23 cellular contexts compared by ENCODE assay signal in the genomic region with DNA sequence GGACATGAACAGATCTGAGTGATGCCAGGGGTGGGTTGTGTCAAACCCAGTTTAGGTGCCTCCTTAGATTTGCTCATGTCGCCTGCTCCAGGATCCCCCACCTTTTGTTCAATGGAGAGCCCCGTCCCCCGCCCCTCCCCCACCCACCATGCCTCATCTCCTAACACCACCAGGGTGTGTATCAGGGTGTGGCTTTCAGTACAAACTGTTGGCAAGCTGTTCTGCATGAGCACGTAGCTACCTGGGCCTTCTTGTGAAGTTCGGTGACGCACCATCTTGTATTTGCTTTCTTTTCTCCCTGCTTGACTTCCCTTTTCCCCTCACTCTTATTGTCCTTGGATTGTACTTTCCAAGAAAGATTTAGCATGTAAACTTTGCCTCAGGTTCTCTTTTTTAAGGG.
DNase-seq lines count a peak whose midpoint lies in the region; ATAC-seq, FAIRE-seq and TF ChIP-seq lines count a peak whose summit lies in the region.
"Had no signal": no experiment of that assay in that cellular context is flagged by ENCODE, and none has a peak within 500 bp of the region (broad histone marks: within the 10 kb centered on the region; RNA-seq: fewer than 3 reads in every experiment).

No MANE protein-coding gene starts in this region.

- CTCF ChIA-PET in IMR-90 (lab: Yijun Ruan, JAX) (interaction anchor here (1.2 to 1.3 kb wide), 2 partner anchors 162 to 164 kb away, joined by 5 to 7 read pairs; no protein-coding TSS in a partner anchor), mammary epithelial cell (lab: Charles Lee; ENCODE audit: low non-redundant PET) (no interaction called here)

- H3K4me1 ChIP-seq in IMR-90 (ENCODE audit: control insufficient read depth, insufficient read depth, low read length): no peaks in the 10 kb centered on the region
- peaks cover 4% of the 10 kb centered on the region for H3K4me1 ChIP-seq in mammary epithelial cell (ENCODE audit: insufficient read depth, low read length)
- no peaks in the 10 kb centered on the region for H3K4me1 ChIP-seq in foreskin keratinocyte
- no peaks in the 10 kb centered on the region for H3K4me1 ChIP-seq in small intestine (ENCODE audit: control insufficient read depth in 2 of 2, insufficient read depth in 1 of 2, low read depth in 1 of 2, low read length in 1 of 2)

- in situ Hi-C loops in IMR-90 (cut with MboI; ENCODE audit: low sequenced_read_pairs): loop anchor here (25.0 kb wide), 1 partner anchor 490 kb away; no protein-coding TSS in a partner anchor
- in situ Hi-C loops in mammary epithelial cell (cut with MboI; ENCODE audit: low sequenced_read_pairs in 2 of 2): loop anchor here (10.0 kb wide), 2 partner anchors 292 to 302 kb away; a partner anchor contains a TSS

- H3K27me3 ChIP-seq in IMR-90 (ENCODE audit: control insufficient read depth, insufficient read depth, low read length): peaks cover 4% of the 10 kb centered on the region
- no peaks in the 10 kb centered on the region for H3K27me3 ChIP-seq in mammary epithelial cell (ENCODE audit: insufficient read depth, low read length)
- H3K27me3 ChIP-seq in foreskin keratinocyte: no peaks in the 10 kb centered on the region
- no peaks in the 10 kb centered on the region for H3K27me3 ChIP-seq in small intestine (ENCODE audit: control insufficient read depth in 2 of 2, insufficient read depth in 2 of 2, low read length in 2 of 2)

- ATAC-seq in IMR-90 (ENCODE audit: low read depth) (no peak), foreskin keratinocyte (no peak), HG03571 (IDR thresholded peaks at IDR 0.05; ENCODE audit: unreplicated experiment) (no peak)
- ATAC-seq: CD8-positive, alpha-beta T cell had no signal

- dilution Hi-C loops in IMR-90 (cut with HindIII; ENCODE audit: low sequenced_read_pairs, unreplicated experiment): no loop called here
- dilution Hi-C loops in mammary epithelial cell (cut with HindIII; ENCODE audit: low sequenced_read_pairs): loop anchor here (10.0 kb wide), 1 partner anchor 162 kb away; no protein-coding TSS in a partner anchor

- no peak overlapping the region for H3K56ac ChIP-seq in IMR-90 (ENCODE audit: extremely low read depth, insufficient read depth, low read length)

- H3K27ac ChIP-seq in IMR-90 (ENCODE audit: insufficient read depth, low read length) (no peak overlapping the region), mammary epithelial cell (ENCODE audit: insufficient read depth, low read depth, low read length) (no peak overlapping the region), foreskin keratinocyte (no peak overlapping the region), small intestine (ENCODE audit: low read depth in 1 of 2, low read length in 1 of 2) (no peak overlapping the region)
- H3K27ac ChIP-seq: C4-2B, HL-60 had no signal

- H3K9ac ChIP-seq in IMR-90 (ENCODE audit: low read depth, low read length): no peak overlapping the region
- no peak overlapping the region for H3K9ac ChIP-seq in mammary epithelial cell (ENCODE audit: insufficient read depth, low read length)

- H4K20me1 ChIP-seq in IMR-90 (ENCODE audit: insufficient read depth, low read length) (no peaks in the 10 kb centered on the region), mammary epithelial cell (ENCODE audit: insufficient read depth, low read length) (no peaks in the 10 kb centered on the region)

- POLR2A ChIA-PET in IMR-90 (lab: Charles Lee; ENCODE audit: unreplicated experiment): no interaction called here

- H3K9me3 ChIP-seq in IMR-90 (ENCODE audit: control insufficient read depth, insufficient read depth, low read length) (no peaks in the 10 kb centered on the region), mammary epithelial cell (replicated peaks; ENCODE audit: insufficient read depth, low read length) (no peaks in the 10 kb centered on the region), small intestine (ENCODE audit: control insufficient read depth, low read depth) (no peaks in the 10 kb centered on the region)
- H3K9me3 ChIP-seq: Caco-2 had no signal

- TF ChIP-seq RAD21 in IMR-90 (IDR thresholded peaks at IDR 0.05; ENCODE audit: low read length): no peak

- TF ChIP-seq CTCF in IMR-90 (conservative IDR thresholded peaks at IDR 0.05; ENCODE audit: low read depth, low read length) (no peak), mammary epithelial cell (conservative IDR thresholded peaks at IDR 0.05 in 1 of 2, IDR thresholded peaks at IDR 0.05 in 1 of 2; ENCODE audit: extremely low read depth in 1 of 2, insufficient read depth in 1 of 2, low read depth in 1 of 2, low read length in 2 of 2) (no peak), foreskin keratinocyte (conservative IDR thresholded peaks at IDR 0.05) (peak; percentile 8)

- FAIRE-seq in small intestine (lab: Jason Lieb, UNC): no peak
- FAIRE-seq: G401.6 had no signal

- no peak overlapping the region for H3K4ac ChIP-seq in IMR-90 (ENCODE audit: low read depth, low read length)

- H4K5ac ChIP-seq in IMR-90 (ENCODE audit: low read depth, low read length): no peak overlapping the region

- no TSS peak for BruUV-seq in IMR-90 (replicated peaks; lab: Mats Ljungman, UMichigan)
- no TSS peak for BruUV-seq in mammary epithelial cell (replicated peaks; lab: Mats Ljungman, UMichigan)

- no peak overlapping the region for H4K8ac ChIP-seq in IMR-90 (ENCODE audit: low read depth in 2 of 2, low read length in 2 of 2)

- no peak overlapping the region for H2BK20ac ChIP-seq in IMR-90 (ENCODE audit: low read depth, low read length)

- no peak overlapping the region for H3K14ac ChIP-seq in IMR-90 (replicated peaks; ENCODE audit: low read depth, low read length)

- intact Hi-C loops in IMR-90 (cut with micrococcal nuclease): no loop called here
- intact Hi-C loops in mammary epithelial cell (cut with micrococcal nuclease): loop anchor here (5.0 kb wide), 1 partner anchor 150 kb away; no protein-coding TSS in a partner anchor

- H2AFZ ChIP-seq in IMR-90 (replicated peaks; ENCODE audit: low read length, poor library complexity): no peak overlapping the region
- peak overlapping the region; percentile 42 for H2AFZ ChIP-seq in mammary epithelial cell (ENCODE audit: low read depth, low read length)

- no peak overlapping the region for H3K4me2 ChIP-seq in IMR-90 (ENCODE audit: low read depth, low read length)
- H3K4me2 ChIP-seq in mammary epithelial cell (ENCODE audit: insufficient read depth, low read depth, low read length): no peak overlapping the region

- peaks cover 0 to 3% of the 10 kb centered on the region in 2 experiments; a peak in 1 of 4 replicates for H3K79me1 ChIP-seq in IMR-90 (ENCODE audit: low read depth in 1 of 2, low read length in 2 of 2)

- H2AK9ac ChIP-seq in IMR-90 (replicated peaks; ENCODE audit: low read depth, low read length, poor library complexity): peak overlapping the region; percentile 52

- no peak overlapping the region for H2BK120ac ChIP-seq in IMR-90 (ENCODE audit: low read depth, low read length)

- 0 out of 2 replicates have a peak, but pooled peaks cover 3% of the 10 kb centered on the region for H3K9me1 ChIP-seq in IMR-90 (ENCODE audit: insufficient read depth, low read length)

- no peak for TF ChIP-seq POLR2A in IMR-90 (IDR thresholded peaks at IDR 0.05; ENCODE audit: low read depth, low read length)

- H3K18ac ChIP-seq in IMR-90 (ENCODE audit: low read depth, low read length): no peak overlapping the region

- DNase-seq in IMR-90 (no peak), mammary epithelial cell (no peak), foreskin keratinocyte (peak in 1 of 2 donors; percentile 42), small intestine (peak; percentile 11), NCI-H1694 (lab: John Stamatoyannopoulos, UW) (no peak), mesenteric fat pad (ENCODE audit: low spot score) (no peak)
- DNase-seq: Caco-2; CD8-positive, alpha-beta T cell; H9; Kasumi-1; MV-4-11; NCI-H1105; NCI-H1436 treated with DMSO at 0.1 percent for 48 hours; NCI-H1930; NCI-H2107; NCI-H446; NCI-H524 treated with DMSO at 0.1 percent for 48 hours; RPMI8226; SHP77 had no signal

- 60% methylated on average over 1 of the region's 6 CpGs; no CpG with 5 or more reads in 1 of the 2 experiments for WGBS in IMR-90 (ENCODE audit: extremely low coverage in 2 of 2, insufficient read length in 1 of 2), 2 experiments
- WGBS in mammary epithelial cell (ENCODE audit: low coverage, missing lambda C conversion rate): 83% methylated on average over 6 of the region's 6 CpGs
- WGBS in small intestine, 3 donors: 57 to 72% (median 71%) methylated on average over 6 of the region's 6 CpGs

- no peaks in the 10 kb centered on the region for H3K79me2 ChIP-seq in mammary epithelial cell (ENCODE audit: insufficient read depth, low read length)

- no peaks in the 10 kb centered on the region for H3K36me3 ChIP-seq in IMR-90 (ENCODE audit: control insufficient read depth, insufficient read depth, low read length)
- no peaks in the 10 kb centered on the region for H3K36me3 ChIP-seq in mammary epithelial cell (ENCODE audit: insufficient read depth, low read length)
- no peaks in the 10 kb centered on the region for H3K36me3 ChIP-seq in small intestine (ENCODE audit: control insufficient read depth in 2 of 2, insufficient read depth in 2 of 2, low read length in 2 of 2)

- H4K91ac ChIP-seq in IMR-90 (ENCODE audit: insufficient read depth, low read depth, low read length): no peak overlapping the region

- no peak overlapping the region for H2BK5ac ChIP-seq in IMR-90 (ENCODE audit: low read depth, low read length, poor library complexity, severe bottlenecking)

- no peak overlapping the region for H2AK5ac ChIP-seq in IMR-90 (ENCODE audit: low read depth, low read length)

- H3K23ac ChIP-seq in IMR-90 (ENCODE audit: low read depth, low read length): no peak overlapping the region

- no peak overlapping the region for H2BK15ac ChIP-seq in IMR-90 (ENCODE audit: low read depth, low read length)

- H3K4me3 ChIP-seq in IMR-90 (ENCODE audit: insufficient read depth, low read depth, low read length) (no peak overlapping the region), mammary epithelial cell (replicated peaks in 1 of 3; ENCODE audit: insufficient read depth in 1 of 3, low read depth in 2 of 3, low read length in 3 of 3) (no peak overlapping the region), small intestine (ENCODE audit: low read depth in 1 of 2, low read length in 2 of 2) (no peak overlapping the region)

TF ChIP-seq in IMR-90, 13 proteins besides CTCF, POLR2A, EP300 and RAD21 (continues in another document):
- TF ChIP-seq SMC3 (IDR thresholded peaks at IDR 0.05; ENCODE audit: low read depth, low read length): no peak
- TF ChIP-seq, protein P1, sequence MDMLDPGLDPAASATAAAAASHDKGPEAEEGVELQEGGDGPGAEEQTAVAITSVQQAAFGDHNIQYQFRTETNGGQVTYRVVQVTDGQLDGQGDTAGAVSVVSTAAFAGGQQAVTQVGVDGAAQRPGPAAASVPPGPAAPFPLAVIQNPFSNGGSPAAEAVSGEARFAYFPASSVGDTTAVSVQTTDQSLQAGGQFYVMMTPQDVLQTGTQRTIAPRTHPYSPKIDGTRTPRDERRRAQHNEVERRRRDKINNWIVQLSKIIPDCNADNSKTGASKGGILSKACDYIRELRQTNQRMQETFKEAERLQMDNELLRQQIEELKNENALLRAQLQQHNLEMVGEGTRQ (IDR thresholded peaks at IDR 0.05; ENCODE audit: low read depth, low read length): no peak
- no peak for TF ChIP-seq RFX5 (IDR thresholded peaks at IDR 0.05; ENCODE audit: low read depth, low read length)
- no peak for TF ChIP-seq NFE2L2 (IDR thresholded peaks at IDR 0.05; ENCODE audit: low read depth, low read length)
- TF ChIP-seq CEBPB (IDR thresholded peaks at IDR 0.05; ENCODE audit: low read depth, low read length): no peak
- no peak for TF ChIP-seq FOS (IDR thresholded peaks at IDR 0.05; ENCODE audit: low read depth, low read length)
